Comparison of ENCODE assay signal across 7 cellular contexts in the genomic region with DNA sequence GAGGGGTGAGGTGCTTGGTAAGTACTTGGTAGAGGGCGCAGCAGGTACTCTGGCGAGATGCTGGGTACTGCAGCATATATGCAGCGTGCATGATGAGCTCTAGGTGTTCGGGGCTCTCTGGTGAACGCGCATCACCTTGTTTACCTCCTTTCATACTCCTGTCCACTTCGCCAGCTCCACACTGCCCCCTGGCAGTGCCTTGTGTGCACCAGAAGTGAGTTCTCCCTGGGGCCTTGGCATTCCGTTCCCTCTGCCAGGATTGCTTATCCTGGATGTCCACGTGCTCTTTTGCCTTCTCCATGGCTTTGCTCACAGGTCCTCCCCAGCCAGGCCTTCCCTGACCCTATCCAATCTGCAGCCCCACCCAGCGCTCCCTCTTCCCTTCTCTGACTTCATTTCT.
DNase-seq lines count a peak whose midpoint lies in the region; ATAC-seq lines count a peak whose summit lies in the region.

No MANE protein-coding gene starts in this region.

- H3K27ac Mint-ChIP-seq in activated T-helper 2 cell treated with anti-CD3 and anti-CD28 coated beads, Interferon-gamma antibody, Interleukin-2, Interleukin-4, amounts not matched to agents 10 μg/mL and 5 μg/mL and 100 μg/mL, durations not matched to agents 14 hours and 24 hours and 36 hours: no peak overlapping the region

- H3K9me3 Mint-ChIP-seq in activated T-helper 2 cell treated with anti-CD3 and anti-CD28 coated beads, Interferon-gamma antibody, Interleukin-2, Interleukin-4, amounts not matched to agents 10 μg/mL and 5 μg/mL and 100 μg/mL, durations not matched to agents 14 hours and 24 hours and 36 hours: no peaks in the 10 kb centered on the region

- no peaks in the 10 kb centered on the region for H3K4me1 Mint-ChIP-seq in activated T-helper 2 cell treated with anti-CD3 and anti-CD28 coated beads, Interferon-gamma antibody, Interleukin-2, Interleukin-4, amounts not matched to agents 10 μg/mL and 5 μg/mL and 100 μg/mL, durations not matched to agents 14 hours and 24 hours and 36 hours (ENCODE audit: low read depth)

- H3K36me3 Mint-ChIP-seq in activated T-helper 2 cell treated with anti-CD3 and anti-CD28 coated beads, Interferon-gamma antibody, Interleukin-2, Interleukin-4, amounts not matched to agents 10 μg/mL and 5 μg/mL and 100 μg/mL, durations not matched to agents 14 hours and 24 hours and 36 hours (ENCODE audit: low read depth): no peaks in the 10 kb centered on the region

- ATAC-seq in left colon (peak; percentile 74), GM19463 (IDR thresholded peaks at IDR 0.05; ENCODE audit: unreplicated experiment) (no peak)

- DNase-seq in GM19240 (ENCODE audit: insufficient read length, low spot score) (peak; percentile 23), NCI-H748 treated with DMSO at 0.1 percent for 48 hours (lab: John Stamatoyannopoulos, UW) (peak; percentile 31), left colon (peak; percentile 43 to 81), retina (no peak), GM03348 (ENCODE audit: low spot score) (no peak)
- DNase-seq in activated T-helper 2 cell treated with anti-CD3 and anti-CD28 coated beads, Interferon-gamma antibody, Interleukin-2, Interleukin-4, amounts not matched to agents 10 μg/mL and 5 μg/mL and 100 μg/mL, durations not matched to agents 14 hours and 24 hours and 36 hours (ENCODE audit: low spot score): peak; percentile 41

- intact Hi-C loops in activated T-helper 2 cell treated with anti-CD3 and anti-CD28 coated beads, Interferon-gamma antibody, Interleukin-2, Interleukin-4, amounts not matched to agents 10 μg/mL and 5 μg/mL and 100 μg/mL, durations not matched to agents 14 hours and 24 hours and 36 hours (cut with micrococcal nuclease): loop anchor here (2.0 kb wide), 1 partner anchor 127 kb away; no protein-coding TSS in a partner anchor
- intact Hi-C loops in left colon (cut with DNase I, micrococcal nuclease): no loop called here

- no peak overlapping the region for H3K4me3 Mint-ChIP-seq in activated T-helper 2 cell treated with anti-CD3 and anti-CD28 coated beads, Interferon-gamma antibody, Interleukin-2, Interleukin-4, amounts not matched to agents 10 μg/mL and 5 μg/mL and 100 μg/mL, durations not matched to agents 14 hours and 24 hours and 36 hours (ENCODE audit: low read depth)

- H3K27me3 Mint-ChIP-seq in activated T-helper 2 cell treated with anti-CD3 and anti-CD28 coated beads, Interferon-gamma antibody, Interleukin-2, Interleukin-4, amounts not matched to agents 10 μg/mL and 5 μg/mL and 100 μg/mL, durations not matched to agents 14 hours and 24 hours and 36 hours (ENCODE audit: low read depth): no peaks in the 10 kb centered on the region

Comparison
In these comparisons a context has a peak if more than half of its experiments do, and no peak if none do; other contexts are left out.
1. DNase-seq: peak in GM19240 (single experiment), NCI-H748 treated with DMSO at 0.1 percent for 48 hours (single experiment), activated T-helper 2 cell treated with anti-CD3 and anti-CD28 coated beads, Interferon-gamma antibody, Interleukin-2, Interleukin-4, amounts not matched to agents 10 μg/mL and 5 μg/mL and 100 μg/mL, durations not matched to agents 14 hours and 24 hours and 36 hours (single experiment) and left colon (2 of 2); none in retina (single experiment) and GM03348 (single experiment).